19 cellular contexts compared by ENCODE assay signal in genomic region chr3:196772897-196773296, GRCh38. TPM values are rescaled to one million over a fixed set of nuclear protein-coding genes. Genes with fewer than 3 reads are reported as not detected.
DNase-seq lines count a peak whose midpoint lies in the region; ATAC-seq and TF ChIP-seq lines count a peak whose summit lies in the region.
"Had no signal": no experiment of that assay in that cellular context is flagged by ENCODE, and none has a peak within 500 bp of the region (broad histone marks: within the 10 kb centered on the region; RNA-seq: fewer than 3 reads in every experiment).

No MANE protein-coding gene starts in this region.

- H3K4me3 ChIP-seq in CD4-positive, alpha-beta memory T cell (ENCODE audit: low read length in 2 of 2), result no peak overlapping the region
- H3K4me3 ChIP-seq: coronary artery, heart left ventricle, SK-N-MC had no signal

- no peaks in the 10 kb centered on the region for H3K9me3 ChIP-seq in CD4-positive, alpha-beta memory T cell (ENCODE audit: control insufficient read depth in 1 of 2, low read length in 2 of 2)
- H3K9me3 ChIP-seq: heart left ventricle had no signal

- H3K36me3 Mint-ChIP-seq in CD4-positive, alpha-beta memory T cell, result peaks cover 4 to 11% of the 10 kb centered on the region in 2 donors
- peaks cover 16% of the 10 kb centered on the region for H3K36me3 Mint-ChIP-seq in WTC11
- peaks cover 26% of the 10 kb centered on the region for H3K36me3 Mint-ChIP-seq in stimulated activated effector memory CD8-positive, alpha-beta T cell treated with anti-CD3 and anti-CD28 coated beads, Interleukin-12 subunit alpha, Interleukin-12 subunit beta, amount 100 ng/mL, for 72 hours
- H3K36me3 Mint-ChIP-seq: immature natural killer cell had no signal

- intact Hi-C loops in CD4-positive, alpha-beta memory T cell (cut with micrococcal nuclease), result no loop called here

- DNase-seq in CD4-positive, alpha-beta memory T cell, result no peak
- no peak for DNase-seq in WTC11 (ENCODE audit: low spot score)
- peak; percentile 75 for DNase-seq in inferior parietal cortex (ENCODE audit: extremely low spot score)
- DNase-seq in stimulated activated effector memory CD8-positive, alpha-beta T cell treated with anti-CD3 and anti-CD28 coated beads, Interleukin-12 subunit alpha, Interleukin-12 subunit beta, amount 100 ng/mL, for 72 hours (ENCODE audit: low spot score in 2 of 2), result no peak
- no peak for DNase-seq in stimulated activated CD4-positive, alpha-beta T cell treated with anti-CD3 and anti-CD28 coated beads, Interleukin-4, amount 100 ng/mL, for 4 hours
- DNase-seq: activated CD4-positive, CD25-positive, alpha-beta regulatory T cell; activated CD8-positive, alpha-beta T cell treated with anti-CD3 and anti-CD28 coated beads for 36 hours; activated T-cell treated with anti-CD3 and anti-CD28 coated beads, Interleukin-2, amount 50 U/mL, for 4 hours; EL; heart left ventricle; HFFc6; immature natural killer cell; NCI-H1417 treated with DMSO at 0.1 percent for 48 hours; T-helper 9 cell had no signal

- POLR2A ChIA-PET in CD4-positive, alpha-beta memory T cell (lab: Charles Lee; ENCODE audit: partially characterized antibody), result no interaction called here
- POLR2A ChIA-PET in WTC11 (lab: Charles Lee), result no interaction called here

- H3K27me3 Mint-ChIP-seq in CD4-positive, alpha-beta memory T cell, result no peaks in the 10 kb centered on the region
- no peaks in the 10 kb centered on the region for H3K27me3 Mint-ChIP-seq in WTC11 (ENCODE audit: low read depth)
- H3K27me3 Mint-ChIP-seq: activated CD8-positive, alpha-beta T cell treated with anti-CD3 and anti-CD28 coated beads for 36 hours; activated naive CD4-positive, alpha-beta T cell treated with anti-CD3 and anti-CD28 coated beads, Interleukin-2, amount 50 U/mL, for 24 hours had no signal

- no peak overlapping the region for H3K27ac ChIP-seq in CD4-positive, alpha-beta memory T cell (ENCODE audit: low read depth, low read length)
- H3K27ac ChIP-seq: coronary artery had no signal

- peaks cover 55% of the 10 kb centered on the region for H3K4me1 ChIP-seq in CD4-positive, alpha-beta memory T cell (ENCODE audit: insufficient read depth, low read length)

- no peaks in the 10 kb centered on the region for H3K9me3 Mint-ChIP-seq in CD4-positive, alpha-beta memory T cell
- 0 out of 2 replicates have a peak, but pooled peaks cover 4% of the 10 kb centered on the region for H3K9me3 Mint-ChIP-seq in WTC11
- no peaks in the 10 kb centered on the region for H3K9me3 Mint-ChIP-seq in stimulated activated effector memory CD8-positive, alpha-beta T cell treated with anti-CD3 and anti-CD28 coated beads, Interleukin-12 subunit alpha, Interleukin-12 subunit beta, amount 100 ng/mL, for 72 hours
- H3K9me3 Mint-ChIP-seq: activated naive CD4-positive, alpha-beta T cell treated with anti-CD3 and anti-CD28 coated beads, Interleukin-2, amount 50 U/mL, for 24 hours; activated T-cell treated with anti-CD3 and anti-CD28 coated beads, Interleukin-2, amount 50 U/mL, for 4 hours; HFFc6; immature natural killer cell had no signal

- CTCF ChIA-PET in CD4-positive, alpha-beta memory T cell (lab: Charles Lee; ENCODE audit: partially characterized antibody), result no interaction called here
- CTCF ChIA-PET in WTC11 (lab: Charles Lee), result no interaction called here

- peak overlapping the region in 4 of 7 donors; percentile 6 to 62 (median 46) for H3K27ac Mint-ChIP-seq in CD4-positive, alpha-beta memory T cell
- peak overlapping the region; percentile 76 for H3K27ac Mint-ChIP-seq in WTC11
- peak overlapping the region; percentile 11 for H3K27ac Mint-ChIP-seq in stimulated activated effector memory CD8-positive, alpha-beta T cell treated with anti-CD3 and anti-CD28 coated beads, Interleukin-12 subunit alpha, Interleukin-12 subunit beta, amount 100 ng/mL, for 72 hours
- H3K27ac Mint-ChIP-seq: activated CD8-positive, alpha-beta T cell treated with anti-CD3 and anti-CD28 coated beads for 36 hours had no signal

- ATAC-seq in WTC11 (no peak), GM19452 (IDR thresholded peaks at IDR 0.05; ENCODE audit: unreplicated experiment) (no peak), HG02678 (IDR thresholded peaks at IDR 0.05; ENCODE audit: unreplicated experiment) (no peak)
- ATAC-seq in stimulated activated effector memory CD8-positive, alpha-beta T cell treated with anti-CD3 and anti-CD28 coated beads, Interleukin-12 subunit alpha, Interleukin-12 subunit beta, amount 100 ng/mL, for 72 hours, result no peak
- ATAC-seq: activated CD8-positive, alpha-beta T cell treated with anti-CD3 and anti-CD28 coated beads for 36 hours; activated T-cell treated with anti-CD3 and anti-CD28 coated beads, Interleukin-2, amount 50 U/mL, for 4 hours; heart left ventricle had no signal

- no peaks in the 10 kb centered on the region for H3K36me3 ChIP-seq in CD4-positive, alpha-beta memory T cell (ENCODE audit: insufficient read depth, low read length)

- TF ChIP-seq CTCF in WTC11 (IDR thresholded peaks at IDR 0.05), result no peak

- H3K27me3 ChIP-seq in CD4-positive, alpha-beta memory T cell (ENCODE audit: insufficient read depth, low read length), result no peaks in the 10 kb centered on the region
- H3K27me3 ChIP-seq: heart left ventricle had no signal

- peaks cover 53 to 89% (median 66%) of the 10 kb centered on the region in 4 donors for H3K4me1 Mint-ChIP-seq in CD4-positive, alpha-beta memory T cell
- peaks cover 35% of the 10 kb centered on the region for H3K4me1 Mint-ChIP-seq in WTC11
- peaks cover 56% of the 10 kb centered on the region for H3K4me1 Mint-ChIP-seq in stimulated activated effector memory CD8-positive, alpha-beta T cell treated with anti-CD3 and anti-CD28 coated beads, Interleukin-12 subunit alpha, Interleukin-12 subunit beta, amount 100 ng/mL, for 72 hours

- H3K4me3 Mint-ChIP-seq in CD4-positive, alpha-beta memory T cell, result peak overlapping the region in 1 of 8 donors; percentile 56
- H3K4me3 Mint-ChIP-seq in WTC11, result no peak overlapping the region
- no peak overlapping the region for H3K4me3 Mint-ChIP-seq in stimulated activated effector memory CD8-positive, alpha-beta T cell treated with anti-CD3 and anti-CD28 coated beads, Interleukin-12 subunit alpha, Interleukin-12 subunit beta, amount 100 ng/mL, for 72 hours
- H3K4me3 Mint-ChIP-seq: activated CD8-positive, alpha-beta T cell treated with anti-CD3 and anti-CD28 coated beads for 36 hours; activated naive CD4-positive, alpha-beta T cell treated with anti-CD3 and anti-CD28 coated beads, Interleukin-2, amount 50 U/mL, for 24 hours; activated T-cell treated with anti-CD3 and anti-CD28 coated beads, Interleukin-2, amount 50 U/mL, for 4 hours; immature natural killer cell had no signal

TF ChIP-seq in WTC11, 78 proteins besides CTCF, POLR2A, EP300 and RAD21:
- no peak for TF ChIP-seq OVOL2 (CRISPR knock-in tag; IDR thresholded peaks at IDR 0.05; ENCODE audit: borderline replicate concordance)
- no peak for TF ChIP-seq JAZF1 (CRISPR knock-in tag; IDR thresholded peaks at IDR 0.05)

RNA-seq across cellular contexts. Expression of gene PAK2, which starts 33.2 kb away (rescaled TPM):
- total RNA-seq in CD4-positive, alpha-beta memory T cell, result 10 to 100 TPM; 80.4 to 97.4 TPM
- polyA plus RNA-seq in CD4-positive, alpha-beta memory T cell, result 10 to 100 TPM; 29.1 to 39.4 TPM
- 47.3 to 50.7 TPM (median 50.0 TPM) in 3 replicates for total RNA-seq in WTC11 (2021)

Comparison
In these comparisons a context has a peak if more than half of its experiments do, and no peak if none do; other contexts are left out.
1. H3K27ac Mint-ChIP-seq: peak in every context shown above with its lines; median percentile 76 in WTC11; 46 in CD4-positive, alpha-beta memory T cell; 11 in stimulated activated effector memory CD8-positive, alpha-beta T cell treated with anti-CD3 and anti-CD28 coated beads, Interleukin-12 subunit alpha, Interleukin-12 subunit beta, amount 100 ng/mL, for 72 hours.